10 cellular contexts compared by ENCODE assay signal in the genomic region with DNA sequence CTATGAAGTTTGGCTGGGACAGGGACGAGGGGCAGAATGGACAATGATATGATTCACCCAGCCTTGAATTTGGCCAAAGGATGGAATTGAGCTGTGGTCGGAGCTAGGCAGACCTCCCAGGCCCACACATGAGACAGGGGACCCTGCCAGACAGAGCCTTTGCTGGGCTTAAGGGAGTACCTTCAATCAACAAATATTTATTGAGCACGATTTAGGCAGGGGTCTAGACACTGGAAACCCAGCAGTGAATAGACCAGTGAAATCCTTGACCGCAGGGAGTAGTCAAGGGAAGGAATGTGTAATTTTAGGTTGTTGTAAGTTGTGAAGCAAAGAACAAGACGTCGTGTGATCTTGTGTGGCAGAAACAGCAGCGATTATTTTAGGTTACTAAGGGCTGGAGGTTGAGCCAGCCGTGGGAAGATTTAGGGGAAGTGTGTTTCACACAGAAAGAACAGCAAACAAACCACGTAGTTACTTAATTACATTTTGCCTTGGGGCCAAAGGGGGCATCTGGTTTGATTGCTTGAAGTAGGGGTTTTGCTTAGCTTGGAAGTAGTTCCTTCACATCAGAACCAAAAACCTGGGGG. TPM values are rescaled to one million over a fixed set of nuclear protein-coding genes. Genes with fewer than 3 reads are reported as not detected.
A peak's percentile ranks its signal among the peaks of the same experiment; 100 is the strongest.
DNase-seq lines count a peak whose midpoint lies in the region; ATAC-seq and TF ChIP-seq lines count a peak whose summit lies in the region.
"Had no signal": no experiment of that assay in that cellular context is flagged by ENCODE, and none has a peak within 500 bp of the region (broad histone marks: within the 10 kb centered on the region; RNA-seq: fewer than 3 reads in every experiment).

No MANE protein-coding gene starts in this region.

- TF ChIP-seq CTCF in HFFc6 (IDR thresholded peaks at IDR 0.05) (no peak), dorsolateral prefrontal cortex (IDR thresholded peaks at IDR 0.05 in 54 of 56, conservative IDR thresholded peaks at IDR 0.05 in 2 of 56; ENCODE audit: low read depth in 1 of 56, partially characterized antibody in 56 of 56) (no peak), nephron progenitor cell (IDR thresholded peaks at IDR 0.05) (no peak), PC-3 (conservative IDR thresholded peaks at IDR 0.05; ENCODE audit: low read depth, low read length) (no peak)

- H3K4me2 ChIP-seq in BLaER1 (peak overlapping the region; percentile 96), PC-3 (ENCODE audit: low read length) (no peak overlapping the region)

- H3K4me1 ChIP-seq in BLaER1 (peaks cover 50% of the 10 kb centered on the region), PC-3 (ENCODE audit: insufficient read depth, low read length) (peaks cover 18% of the 10 kb centered on the region)

- BruUV-seq in PC-3 (replicated peaks; lab: Mats Ljungman, UMichigan) = no TSS peak

- POLR2A ChIA-PET in PC-3 (lab: Charles Lee; ENCODE audit: unreplicated experiment) = no interaction called here

- H3K27ac ChIP-seq in BLaER1 (peak overlapping the region; percentile 99), dorsolateral prefrontal cortex (peak overlapping the region; percentile 7 to 99 (median 95)), PC-3 (ENCODE audit: low read length) (no peak overlapping the region)

- H3K9me3 ChIP-seq in BLaER1 = no peaks in the 10 kb centered on the region
- no peaks in the 10 kb centered on the region for H3K9me3 ChIP-seq in PC-3 (ENCODE audit: low read length)

- H3K9me3 Mint-ChIP-seq in HFFc6 (no peaks in the 10 kb centered on the region), nephron progenitor cell (no peaks in the 10 kb centered on the region)

- peak overlapping the region; percentile 99 for H3K9ac ChIP-seq in BLaER1
- no peak overlapping the region for H3K9ac ChIP-seq in PC-3 (ENCODE audit: low read length)

- H3K27me3 ChIP-seq in BLaER1 (no peaks in the 10 kb centered on the region), dorsolateral prefrontal cortex (no peaks in the 10 kb centered on the region), PC-3 (ENCODE audit: low read length) (no peaks in the 10 kb centered on the region)

- H4K20me1 ChIP-seq in BLaER1 (peaks cover 57% of the 10 kb centered on the region), PC-3 (ENCODE audit: low read length) (no peaks in the 10 kb centered on the region)

- H3K36me3 Mint-ChIP-seq in HFFc6 (ENCODE audit: low read depth) (0 out of 2 replicates have a peak, but pooled peaks cover 4% of the 10 kb centered on the region), nephron progenitor cell (ENCODE audit: low read depth) (no peaks in the 10 kb centered on the region)

- intact Hi-C loops in dorsolateral prefrontal cortex (cut with DNase I) = no loop called here
- intact Hi-C loops in PC-3 (cut with micrococcal nuclease) = no loop called here

- DNase-seq in HFFc6 (no peak), UCSD-AML1 (lab: John Stamatoyannopoulos, UW; ENCODE audit: unreplicated experiment) (peak; percentile 51), dorsolateral prefrontal cortex (no peak), nephron progenitor cell (no peak), PC-3 (no peak), kidney tubule cell (ENCODE audit: low spot score) (no peak)

- H3K9me2 ChIP-seq in PC-3 (replicated peaks; ENCODE audit: low read length) = no peaks in the 10 kb centered on the region

- H3K36me3 ChIP-seq in BLaER1 = peaks cover 23% of the 10 kb centered on the region
- no peaks in the 10 kb centered on the region for H3K36me3 ChIP-seq in PC-3 (ENCODE audit: low read depth, low read length)

- H2AFZ ChIP-seq in PC-3 (ENCODE audit: low read length) = no peak overlapping the region

- H3K27me3 Mint-ChIP-seq in HFFc6 (ENCODE audit: insufficient read depth) (peaks cover 3% of the 10 kb centered on the region; the same call in 1 of the 2 replicates), nephron progenitor cell (ENCODE audit: low read depth, poor library complexity) (peaks cover 31% of the 10 kb centered on the region)

- CTCF ChIA-PET in PC-3 (lab: Charles Lee) = interaction anchor here (0.6 kb wide), 1 partner anchor 41 kb away, joined by 3 read pairs; no protein-coding TSS in a partner anchor

- ATAC-seq in GM21786 (IDR thresholded peaks at IDR 0.05; ENCODE audit: unreplicated experiment) = no peak
- no peak for ATAC-seq in PC-3
- ATAC-seq: HCT116 had no signal

- peak overlapping the region; percentile 66 for H3K27ac Mint-ChIP-seq in HFFc6
- H3K27ac Mint-ChIP-seq in nephron progenitor cell = peak overlapping the region; percentile 91

- no peaks in the 10 kb centered on the region for H3F3A ChIP-seq in PC-3 (ENCODE audit: low read length, unreplicated experiment)

- H3K79me2 ChIP-seq in PC-3 (ENCODE audit: low read length) = no peaks in the 10 kb centered on the region

- H3K4me1 Mint-ChIP-seq in HFFc6 (ENCODE audit: low read depth) = peaks cover 19% of the 10 kb centered on the region
- peaks cover 19% of the 10 kb centered on the region for H3K4me1 Mint-ChIP-seq in nephron progenitor cell

- peak overlapping the region; percentile 86 for H3K4me3 Mint-ChIP-seq in HFFc6
- H3K4me3 Mint-ChIP-seq in nephron progenitor cell = peak overlapping the region; percentile 88

- H3K4me3 ChIP-seq in BLaER1 (peak overlapping the region; percentile 97), dorsolateral prefrontal cortex (peak overlapping the region in 56 of 59 donors; percentile 73 to 100 (median 99)), PC-3 (ENCODE audit: low read length) (no peak overlapping the region)

RNA-seq across cellular contexts. Expression of a gene that starts 16.9 kb away (rescaled TPM):
- total RNA-seq in HFFc6 (2021; fragmentation: NEBNext Ultra II Directional; extraction: Animal tissue kit (Norgen Biotek cat#: 25700)) = 1 to 10 TPM in 1 of 6 experiments, under 1 TPM in 2, not detected in 3; 0.12 to 1.3 (median 0.59) TPM
- total RNA-seq in dorsolateral prefrontal cortex (1 to 10 TPM in 25 of 120 experiments, under 1 TPM in 7, not detected in 88; 0.35 to 2.8 (median 1.5) TPM), PC-3 (2014; rRNA removed) (43.9 and 50.0 TPM in 2 replicates)
- total RNA-seq: pulmonary artery endothelial cell had no signal

RNA-seq across cellular contexts. Expression of a gene that starts 21.4 kb away (rescaled TPM):
- total RNA-seq in HFFc6 (2021; fragmentation: NEBNext Ultra II Directional; extraction: Animal tissue kit (Norgen Biotek cat#: 25700)) = 100 to 1,000 TPM; 156 to 190 (median 166) TPM
- total RNA-seq in dorsolateral prefrontal cortex = 100 to 1,000 TPM in 76 of 120 experiments, 10 to 100 TPM in 44; 64.4 to 187 (median 110) TPM
- 63.9 and 87.3 TPM in 2 replicates for total RNA-seq in PC-3 (2014; rRNA removed)

RNA-seq across cellular contexts. Expression of a gene that starts 35.2 kb away (rescaled TPM):
- total RNA-seq in HFFc6 (2021; fragmentation: NEBNext Ultra II Directional; extraction: Animal tissue kit (Norgen Biotek cat#: 25700)) = 10 to 100 TPM in 5 of 6 experiments, 1 to 10 TPM in 1; 8.0 to 14.7 (median 13.2) TPM
- 10 to 100 TPM; 30.4 to 92.0 (median 65.1) TPM for total RNA-seq in dorsolateral prefrontal cortex
- 17.1 and 22.5 TPM in 2 replicates for total RNA-seq in PC-3 (2014; rRNA removed)

RNA-seq across cellular contexts. Expression of a gene that starts 38.2 kb away (rescaled TPM):
- total RNA-seq in HFFc6 (2021; fragmentation: NEBNext Ultra II Directional; extraction: Animal tissue kit (Norgen Biotek cat#: 25700)) = 10 to 100 TPM; 12.8 to 20.2 (median 17.5) TPM
- total RNA-seq in dorsolateral prefrontal cortex = 10 to 100 TPM; 11.3 to 32.1 (median 19.2) TPM
- total RNA-seq in PC-3 (2014; rRNA removed) = 52.9 and 72.6 TPM in 2 replicates

RNA-seq across cellular contexts. Expression of a gene that starts 50.2 kb away (rescaled TPM):
- total RNA-seq in HFFc6 (2021; fragmentation: NEBNext Ultra II Directional; extraction: Animal tissue kit (Norgen Biotek cat#: 25700)) = 100 to 1,000 TPM; 227 to 298 (median 277) TPM
- total RNA-seq in dorsolateral prefrontal cortex = 100 to 1,000 TPM; 131 to 221 (median 179) TPM
- 322 and 441 TPM in 2 replicates for total RNA-seq in PC-3 (2014; rRNA removed)

Comparison
In these comparisons a context has a peak if more than half of its experiments do, and no peak if none do; other contexts are left out.
1. RNA of a gene that starts 16.9 kb away (total RNA-seq): 43.9 to 50.0 TPM in PC-3; 0.35 to 2.8 TPM in dorsolateral prefrontal cortex and 0.12 to 1.3 TPM in HFFc6; every median in the first group is over 10 times any median in the second.